Comparison of ENCODE assay signal across 25 cellular contexts in the genomic region with DNA sequence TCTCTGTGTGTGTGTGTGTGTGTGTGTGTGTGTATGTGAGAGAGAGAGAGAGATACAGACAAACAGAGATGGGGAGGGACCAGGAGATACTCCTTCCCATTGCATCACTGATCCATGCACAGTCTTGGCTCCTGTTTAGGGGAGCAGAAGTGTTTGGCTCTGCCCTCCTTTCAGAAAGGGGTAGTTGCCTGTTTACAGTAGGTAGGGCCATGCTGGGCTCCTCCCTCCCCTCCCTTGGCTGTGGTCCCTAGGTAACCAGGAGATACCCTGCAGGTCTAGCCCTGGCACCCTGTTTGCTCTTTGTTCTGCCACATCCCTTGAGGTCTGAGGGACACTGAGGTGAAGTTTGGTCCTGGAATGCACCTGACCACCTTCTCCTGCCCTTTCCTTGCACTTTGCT.
"Had no signal": no experiment of that assay in that cellular context is flagged by ENCODE, and none has a peak within 500 bp of the region (broad histone marks: within the 10 kb centered on the region; RNA-seq: fewer than 3 reads in every experiment).

No MANE protein-coding gene starts in this region.

- DNase-seq: activated CD4-positive, alpha-beta memory T cell treated with anti-CD3 and anti-CD28 coated beads, Interleukin-2, amount 10 ng/mL, durations not matched to agents 7 days and 5 days; activated CD4-positive, alpha-beta T cell treated with anti-CD3 and anti-CD28 coated beads for 36 hours; activated CD4-positive, alpha-beta T cell treated with anti-CD3 and anti-CD28 coated beads, Interleukin-2, amount 10 ng/mL, durations not matched to agents 7 days and 5 days; activated CD4-positive, alpha-beta T cell treated with anti-CD3 and anti-CD28 coated beads, Interleukin-2, amount 50 U/mL, for 4 hours; activated CD4-positive, CD25-positive, alpha-beta regulatory T cell; activated CD4-positive, CD25-positive, alpha-beta regulatory T cell treated with anti-CD3 and anti-CD28 coated beads, Interleukin-2, amount 50 U/mL, for 72 hours; activated CD8-positive, alpha-beta memory T cell treated with anti-CD3 and anti-CD28 coated beads, Interleukin-2, amount 50 U/mL, for 48 hours; activated gamma-delta T cell; activated naive CD4-positive, alpha-beta T cell treated with anti-CD3 and anti-CD28 coated beads, Interleukin-2, amount 50 U/mL, for 16 hours; activated naive CD4-positive, alpha-beta T cell treated with Interleukin-2 at 50 U/mL for 16 hours; activated T-cell treated with anti-CD3 and anti-CD28 coated beads for 4 hours; activated T-cell treated with anti-CD3 and anti-CD28 coated beads, Interleukin-2, amount 50 U/mL, for 24 hours; activated T-cell treated with anti-CD3 and anti-CD28 coated beads, Interleukin-2, amount 50 U/mL, for 72 hours; central memory CD4-positive, alpha-beta T cell; cerebellar nuclear complex; colonic mucosa; effector CD8-positive, alpha-beta T cell; foreskin fibroblast; T-helper 2 cell had no signal

- H3K4me1 Mint-ChIP-seq: activated CD4-positive, alpha-beta memory T cell treated with anti-CD3 and anti-CD28 coated beads, Interleukin-2, amount 10 ng/mL, durations not matched to agents 7 days and 5 days; activated CD4-positive, alpha-beta T cell treated with anti-CD3 and anti-CD28 coated beads for 36 hours; activated CD4-positive, alpha-beta T cell treated with anti-CD3 and anti-CD28 coated beads, Interleukin-2, amount 10 ng/mL, durations not matched to agents 7 days and 5 days; brain had no signal

- H3K27me3 ChIP-seq: ascending aorta, breast epithelium, cardiac muscle cell, colonic mucosa had no signal

- H3K4me3 ChIP-seq: ascending aorta, breast epithelium, cardiac muscle cell, colonic mucosa had no signal

- ATAC-seq: activated CD4-positive, alpha-beta T cell treated with anti-CD3 and anti-CD28 coated beads for 36 hours; activated T-cell treated with anti-CD3 and anti-CD28 coated beads, Interleukin-2, amount 50 U/mL, for 72 hours had no signal

- H3K4me3 Mint-ChIP-seq: activated CD4-positive, alpha-beta memory T cell treated with anti-CD3 and anti-CD28 coated beads, Interleukin-2, amount 10 ng/mL, durations not matched to agents 7 days and 5 days; activated CD4-positive, alpha-beta T cell treated with anti-CD3 and anti-CD28 coated beads for 36 hours; activated CD4-positive, alpha-beta T cell treated with anti-CD3 and anti-CD28 coated beads, Interleukin-2, amount 10 ng/mL, durations not matched to agents 7 days and 5 days; activated naive CD8-positive, alpha-beta T cell; activated T-cell treated with anti-CD3 and anti-CD28 coated beads, Interleukin-2, amount 50 U/mL, for 24 hours; activated T-cell treated with anti-CD3 and anti-CD28 coated beads, Interleukin-2, amount 50 U/mL, for 72 hours; brain had no signal

- H3K27ac ChIP-seq: ascending aorta, breast epithelium, cardiac muscle cell, colonic mucosa, epithelial cell of prostate had no signal

- H3K4me1 ChIP-seq: ascending aorta, breast epithelium, colonic mucosa had no signal

- H3K9me3 Mint-ChIP-seq: activated CD4-positive, alpha-beta memory T cell treated with anti-CD3 and anti-CD28 coated beads, Interleukin-2, amount 10 ng/mL, durations not matched to agents 7 days and 5 days; activated CD4-positive, alpha-beta T cell treated with anti-CD3 and anti-CD28 coated beads, Interleukin-2, amount 10 ng/mL, durations not matched to agents 7 days and 5 days; activated T-cell treated with anti-CD3 and anti-CD28 coated beads, Interleukin-2, amount 50 U/mL, for 24 hours; activated T-cell treated with anti-CD3 and anti-CD28 coated beads, Interleukin-2, amount 50 U/mL, for 72 hours; brain had no signal

- H3K9me3 ChIP-seq: ascending aorta, breast epithelium, colonic mucosa had no signal

- H3K27ac Mint-ChIP-seq: activated CD4-positive, alpha-beta memory T cell treated with anti-CD3 and anti-CD28 coated beads, Interleukin-2, amount 10 ng/mL, durations not matched to agents 7 days and 5 days; activated CD4-positive, alpha-beta T cell treated with anti-CD3 and anti-CD28 coated beads for 36 hours; activated CD4-positive, alpha-beta T cell treated with anti-CD3 and anti-CD28 coated beads, Interleukin-2, amount 10 ng/mL, durations not matched to agents 7 days and 5 days; activated naive CD8-positive, alpha-beta T cell; activated T-cell treated with anti-CD3 and anti-CD28 coated beads, Interleukin-2, amount 50 U/mL, for 24 hours; activated T-cell treated with anti-CD3 and anti-CD28 coated beads, Interleukin-2, amount 50 U/mL, for 72 hours; brain had no signal

- H3K36me3 ChIP-seq: ascending aorta, breast epithelium, cardiac muscle cell, colonic mucosa had no signal
